6 cellular contexts compared by ENCODE assay signal in the genomic region with DNA sequence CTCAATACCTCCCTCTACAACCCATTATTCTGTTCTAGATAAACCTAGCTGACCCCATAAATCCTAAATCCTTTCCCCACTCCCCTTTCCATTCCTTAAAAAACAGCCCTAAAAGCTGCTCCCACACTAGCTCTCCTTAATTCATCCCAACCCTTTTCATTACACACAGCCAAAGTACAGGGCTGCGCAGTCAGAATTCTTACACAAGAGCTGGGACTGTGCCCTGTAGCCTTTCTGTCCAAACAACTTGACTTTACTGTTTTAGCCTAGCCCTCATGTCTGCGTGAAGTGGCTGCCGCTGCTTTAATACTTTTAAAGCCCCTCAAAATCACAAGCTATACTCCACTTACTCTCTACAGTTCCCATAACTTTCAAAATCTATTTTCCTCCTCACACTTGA. TPM values are rescaled to one million over a fixed set of nuclear protein-coding genes. Genes with fewer than 3 reads are reported as not detected.
"Had no signal": no experiment of that assay in that cellular context is flagged by ENCODE, and none has a peak within 500 bp of the region (broad histone marks: within the 10 kb centered on the region; RNA-seq: fewer than 3 reads in every experiment).

No MANE protein-coding gene starts in this region.

RNA-seq across cellular contexts. Expression of a gene that starts 23.9 kb away (rescaled TPM):
- total RNA-seq: HepG2, HT-29, HT1080, IMR-90, K562 had no signal
- polyA plus RNA-seq: HepG2, IgD-negative memory B cell, IMR-90, K562 had no signal

RNA-seq across cellular contexts. Expression of a gene that starts 55.9 kb away (rescaled TPM):
- total RNA-seq: HepG2, HT-29, HT1080, IMR-90, K562 had no signal
- polyA plus RNA-seq: HepG2, IgD-negative memory B cell, IMR-90, K562 had no signal
